In the genomic region with DNA sequence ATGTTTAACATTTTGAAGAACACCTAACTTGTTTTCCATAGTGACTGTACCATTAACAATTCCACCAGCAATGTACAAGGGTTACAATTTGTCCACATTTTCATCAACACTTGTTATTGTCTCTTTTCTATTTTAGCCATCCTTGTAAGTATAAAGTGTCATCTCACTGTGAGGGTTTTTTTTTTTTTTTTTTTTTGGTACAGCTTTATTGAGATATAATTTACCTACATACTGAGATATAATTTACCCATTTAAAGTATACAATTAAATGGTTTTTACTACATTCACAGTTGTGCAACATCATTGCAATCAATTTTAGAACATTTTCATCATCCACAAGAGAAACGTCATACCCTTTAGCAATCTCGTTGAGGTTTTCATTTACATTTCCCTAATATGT, we compare ENCODE assay signal across 16 cellular contexts. TPM values are rescaled to one million over a fixed set of nuclear protein-coding genes. Genes with fewer than 3 reads are reported as not detected.
"Had no signal": no experiment of that assay in that cellular context is flagged by ENCODE, and none has a peak within 500 bp of the region (broad histone marks: within the 10 kb centered on the region; RNA-seq: fewer than 3 reads in every experiment).

No MANE protein-coding gene starts in this region.

- H3K9me3 ChIP-seq: gastroesophageal sphincter, right atrium auricular region had no signal

- H3K4me3 ChIP-seq: gastroesophageal sphincter, right atrium auricular region, tibial artery had no signal

- H3K36me3 ChIP-seq: gastroesophageal sphincter, right atrium auricular region, tibial artery had no signal

- H3K36me3 Mint-ChIP-seq: activated naive CD8-positive, alpha-beta T cell had no signal

- DNase-seq: activated CD4-positive, alpha-beta T cell treated with anti-CD3 and anti-CD28 coated beads, Interleukin-2, amount 50 U/mL, for 4 hours; activated CD8-positive, alpha-beta memory T cell treated with anti-CD3 and anti-CD28 coated beads, Interleukin-2, amount 10 ng/mL, durations not matched to agents 7 days and 5 days; activated effector memory CD4-positive, alpha-beta T cell treated with anti-CD3 and anti-CD28 coated beads, Interleukin-2, amount 50 U/mL, for 16 hours; activated T-cell treated with anti-CD3 and anti-CD28 coated beads, Interleukin-2, amount 50 U/mL, for 24 hours; dermis blood vessel endothelial cell; kidney; left ventricle myocardium superior; posterior cingulate gyrus; small intestine; tibial artery had no signal

- H3K27ac ChIP-seq: gastroesophageal sphincter, right atrium auricular region, tibial artery had no signal

- H3K9me3 Mint-ChIP-seq: activated T-cell treated with anti-CD3 and anti-CD28 coated beads, Interleukin-2, amount 50 U/mL, for 24 hours had no signal

- H3K4me1 ChIP-seq: gastroesophageal sphincter, right atrium auricular region, tibial artery had no signal

- ATAC-seq: activated CD8-positive, alpha-beta memory T cell treated with anti-CD3 and anti-CD28 coated beads, Interleukin-2, amount 10 ng/mL, durations not matched to agents 7 days and 5 days; gastroesophageal sphincter; left ventricle myocardium superior had no signal

- H3K27me3 Mint-ChIP-seq: activated naive CD8-positive, alpha-beta T cell; activated T-cell treated with anti-CD3 and anti-CD28 coated beads, Interleukin-2, amount 50 U/mL, for 24 hours had no signal

- H3K27me3 ChIP-seq: gastroesophageal sphincter, right atrium auricular region had no signal

- H3K27ac Mint-ChIP-seq: activated CD8-positive, alpha-beta memory T cell treated with anti-CD3 and anti-CD28 coated beads, Interleukin-2, amount 10 ng/mL, durations not matched to agents 7 days and 5 days; activated naive CD8-positive, alpha-beta T cell; activated T-cell treated with anti-CD3 and anti-CD28 coated beads, Interleukin-2, amount 50 U/mL, for 24 hours had no signal

- H3K4me3 Mint-ChIP-seq: activated CD8-positive, alpha-beta memory T cell treated with anti-CD3 and anti-CD28 coated beads, Interleukin-2, amount 10 ng/mL, durations not matched to agents 7 days and 5 days; activated naive CD8-positive, alpha-beta T cell; activated T-cell treated with anti-CD3 and anti-CD28 coated beads, Interleukin-2, amount 50 U/mL, for 24 hours had no signal

RNA-seq across cellular contexts. Expression of gene TMIGD1, which starts 17.9 kb away (rescaled TPM):
- total RNA-seq: activated CD8-positive, alpha-beta memory T cell treated with anti-CD3 and anti-CD28 coated beads, Interleukin-2, amount 10 ng/mL, durations not matched to agents 7 days and 5 days; cerebellum; dermis blood vessel endothelial cell; epithelial cell of proximal tubule; gastroesophageal sphincter; kidney; left ventricle myocardium superior; right atrium auricular region; T-helper 2 cell treated with Interferon-gamma antibody and Interleukin-4, amounts not matched to agents 100 ng/mL and 5 ng/mL, for 36 hours had no signal
